Comparison of ENCODE assay signal across 33 cellular contexts in genomic region chr4:142954415-142954814, GRCh38.
"Had no signal": no experiment of that assay in that cellular context is flagged by ENCODE, and none has a peak within 500 bp of the region (broad histone marks: within the 10 kb centered on the region; RNA-seq: fewer than 3 reads in every experiment).

No MANE protein-coding gene starts in this region.

- DNase-seq: Karpas-422, Kasumi-1, KG1, MG63, MM.1S, MV-4-11, NCI-H1048, NCI-H1092, NCI-H1092 treated with DMSO at 0.1 percent for 48 hours, NCI-H1105, NCI-H1105 treated with DMSO at 0.1 percent for 48 hours, NCI-H1417 treated with DMSO at 0.1 percent for 48 hours, NCI-H1436, NCI-H1436 treated with DMSO at 0.1 percent for 48 hours, NCI-H146, NCI-H1694, NCI-H1694 treated with DMSO at 0.1 percent for 48 hours, NCI-H187, NCI-H187 treated with DMSO at 0.1 percent for 48 hours, NCI-H1930, NCI-H2029, NCI-H2029 treated with DMSO at 0.1 percent for 48 hours, NCI-H2081, NCI-H2081 treated with DMSO at 0.1 percent for 48 hours, NCI-H2107, NCI-H2171, NCI-H2171 treated with DMSO at 0.1 percent for 48 hours, NCI-H2227 treated with DMSO at 0.1 percent for 48 hours, NCI-H226, NCI-H345, NCI-H446, NCI-H446 treated with DMSO at 0.1 percent for 48 hours, NCI-H510A had no signal
